Comparison of ENCODE assay signal across 8 cellular contexts in genomic region chr19:6588508-6589345, GRCh38. TPM values are rescaled to one million over a fixed set of nuclear protein-coding genes. Genes with fewer than 3 reads are reported as not detected.
A peak's percentile ranks its signal among the peaks of the same experiment; 100 is the strongest.
DNase-seq lines count a peak whose midpoint lies in the region; ATAC-seq and TF ChIP-seq lines count a peak whose summit lies in the region.

No MANE protein-coding gene starts in this region.

- H3K27ac ChIP-seq in BLaER1, result peak overlapping the region; percentile 85
- no peak overlapping the region for H3K27ac ChIP-seq in trophoblast cell (ENCODE audit: low read depth, low read length)

- H3K27me3 ChIP-seq in BLaER1 (peaks cover 63% of the 10 kb centered on the region), trophoblast cell (ENCODE audit: insufficient read depth, low read length) (peaks cover 47% of the 10 kb centered on the region)

- no peak overlapping the region for H3K4ac ChIP-seq in trophoblast cell (ENCODE audit: low read depth, low read length)

- peak overlapping the region; percentile 77 for H3K4me3 ChIP-seq in BLaER1
- peak overlapping the region; percentile 86 for H3K4me3 ChIP-seq in GM12875 (ENCODE audit: low read depth, low read length)
- H3K4me3 ChIP-seq in trophoblast cell (ENCODE audit: low read depth, low read length), result no peak overlapping the region

- H3K9ac ChIP-seq in BLaER1 (peak overlapping the region; percentile 86), trophoblast cell (ENCODE audit: low read length) (no peak overlapping the region)

- H2BK120ac ChIP-seq in trophoblast cell (ENCODE audit: insufficient read depth, low read length, poor library complexity), result no peak overlapping the region

- no peak overlapping the region for H4K12ac ChIP-seq in trophoblast cell (ENCODE audit: low read depth, low read length)

- no peaks in the 10 kb centered on the region for H3K79me1 ChIP-seq in trophoblast cell (ENCODE audit: low read length)

- H4K91ac ChIP-seq in trophoblast cell (ENCODE audit: low read depth, low read length), result no peak overlapping the region

- peaks cover 6% of the 10 kb centered on the region for H3K9me3 Mint-ChIP-seq in glutamatergic neuron (ENCODE audit: unreplicated experiment)

- H2BK12ac ChIP-seq in trophoblast cell (ENCODE audit: low read length), result no peak overlapping the region

- peaks cover 39% of the 10 kb centered on the region for H3K27me3 Mint-ChIP-seq in glutamatergic neuron (ENCODE audit: unreplicated experiment)

- H2AK5ac ChIP-seq in trophoblast cell (ENCODE audit: low read length), result no peak overlapping the region

- no peak overlapping the region for H3K23ac ChIP-seq in trophoblast cell (ENCODE audit: low read length)

- H3K36me3 ChIP-seq in BLaER1, result peaks cover 29% of the 10 kb centered on the region
- no peaks in the 10 kb centered on the region for H3K36me3 ChIP-seq in trophoblast cell (ENCODE audit: control insufficient read depth in 1 of 2, insufficient read depth in 2 of 2, low read length in 2 of 2)

- peaks cover under 1% of the 10 kb centered on the region for H3K36me3 Mint-ChIP-seq in glutamatergic neuron (ENCODE audit: unreplicated experiment)

- no peak overlapping the region for H3K14ac ChIP-seq in trophoblast cell (ENCODE audit: low read length)

- H4K8ac ChIP-seq in trophoblast cell (ENCODE audit: low read depth, low read length), result no peak overlapping the region

- H3K4me1 Mint-ChIP-seq in glutamatergic neuron (ENCODE audit: low read depth, unreplicated experiment), result peaks cover 14% of the 10 kb centered on the region

- H4K20me1 ChIP-seq in BLaER1, result peaks cover 41% of the 10 kb centered on the region

- H3K18ac ChIP-seq in trophoblast cell (ENCODE audit: low read length), result no peak overlapping the region

- no peaks in the 10 kb centered on the region for H3K9me3 ChIP-seq in BLaER1
- H3K9me3 ChIP-seq in trophoblast cell (ENCODE audit: insufficient read depth, low read depth, low read length), result no peaks in the 10 kb centered on the region

- peak overlapping the region; percentile 75 for H3K4me2 ChIP-seq in BLaER1
- H3K4me2 ChIP-seq in trophoblast cell (ENCODE audit: low read length), result no peak overlapping the region

- H3K27ac Mint-ChIP-seq in glutamatergic neuron (ENCODE audit: unreplicated experiment), result peak overlapping the region; percentile 59

- no peak for TF ChIP-seq CTCF in GM12875 (IDR thresholded peaks at IDR 0.05; ENCODE audit: borderline replicate concordance, insufficient read depth, low read depth, low read length)
- TF ChIP-seq CTCF in glutamatergic neuron (IDR thresholded peaks at IDR 0.05; ENCODE audit: partially characterized antibody, unreplicated experiment), result no peak

- no peak overlapping the region for H2AFZ ChIP-seq in trophoblast cell (ENCODE audit: insufficient read depth, low read length, poor library complexity)

- no peak overlapping the region for H2BK5ac ChIP-seq in trophoblast cell (ENCODE audit: low read depth, low read length, poor library complexity)

- peak; percentile 53 for DNase-seq in SKM-1 treated with dmso at 0.1 percent for 144 hours (lab: John Stamatoyannopoulos, UW; ENCODE audit: unreplicated experiment)
- no peak for DNase-seq in glutamatergic neuron
- DNase-seq in trophoblast cell, result no peak
- no peak for DNase-seq in cerebellum (ENCODE audit: low spot score)

- ATAC-seq in GM21515 (IDR thresholded peaks at IDR 0.05; ENCODE audit: unreplicated experiment) (no peak), HG03520 (IDR thresholded peaks at IDR 0.05; ENCODE audit: unreplicated experiment) (no peak)

- peak overlapping the region; percentile 98 for H3K4me3 Mint-ChIP-seq in glutamatergic neuron (ENCODE audit: unreplicated experiment)

- H3K4me1 ChIP-seq in BLaER1, result peaks cover 74% of the 10 kb centered on the region
- no peaks in the 10 kb centered on the region for H3K4me1 ChIP-seq in trophoblast cell (ENCODE audit: control insufficient read depth in 1 of 2, insufficient read depth in 2 of 2, low read length in 2 of 2)

- whole genome bisulfite sequencing in trophoblast cell (ENCODE audit: extremely low coverage, insufficient coverage, insufficient read length), result no CpG with 5 or more reads among the region's 20 CpGs

- H3K79me2 ChIP-seq in trophoblast cell (ENCODE audit: control insufficient read depth, insufficient read depth, low read length, poor library complexity), result no peaks in the 10 kb centered on the region

RNA-seq across cellular contexts. Expression of gene CD70, which starts 2.2 kb away (rescaled TPM):
- total RNA-seq in glutamatergic neuron (ENCODE audit: unreplicated experiment), result 4.7 TPM
- polyA plus RNA-seq in trophoblast cell (2013), result not detected in 2 replicates
- not detected for total RNA-seq in cerebellum

RNA-seq across cellular contexts. Expression of gene TNFSF9, which starts 57.9 kb away (rescaled TPM):
- total RNA-seq in glutamatergic neuron (ENCODE audit: unreplicated experiment) (6.9 TPM), cerebellum (1.2 TPM)
- 0.70 and 0.87 TPM in 2 replicates for polyA plus RNA-seq in trophoblast cell (2013)
